Comparison of ENCODE assay signal across 23 cellular contexts in genomic region chr5:135058326-135058725, GRCh38. TPM values are rescaled to one million over a fixed set of nuclear protein-coding genes. Genes with fewer than 3 reads are reported as not detected.
DNase-seq lines count a peak whose midpoint lies in the region; ATAC-seq, FAIRE-seq and TF ChIP-seq lines count a peak whose summit lies in the region.
"Had no signal": no experiment of that assay in that cellular context is flagged by ENCODE, and none has a peak within 500 bp of the region (broad histone marks: within the 10 kb centered on the region; RNA-seq: fewer than 3 reads in every experiment).

No MANE protein-coding gene starts in this region.

- H3K27ac Mint-ChIP-seq in stimulated activated naive B cell treated with anti-CD40 and anti-IgM and Interleukin-4, amounts not matched to agents 10 μg/mL and 1 μg/mL and 100 μg/mL, for 72 hours, result no peak overlapping the region
- H3K27ac Mint-ChIP-seq: CD8-positive, alpha-beta memory T cell; HFFc6; T-cell had no signal

- no peaks in the 10 kb centered on the region for H3K36me3 Mint-ChIP-seq in stimulated activated naive B cell treated with anti-CD40 and anti-IgM and Interleukin-4, amounts not matched to agents 10 μg/mL and 1 μg/mL and 100 μg/mL, for 72 hours
- H3K36me3 Mint-ChIP-seq: CD8-positive, alpha-beta memory T cell; T-cell had no signal

- H3K9me2 ChIP-seq in MM.1S (replicated peaks; ENCODE audit: insufficient read depth, low read length), result no peaks in the 10 kb centered on the region

- intact Hi-C loops in kidney (cut with DNase I), result no loop called here

- H3K4me3 ChIP-seq in Jurkat, Clone E6-1 (ENCODE audit: low read length), result no peak overlapping the region
- no peak overlapping the region for H3K4me3 ChIP-seq in kidney (ENCODE audit: low read length in 2 of 2)
- no peak overlapping the region for H3K4me3 ChIP-seq in MM.1S (ENCODE audit: low read length)

- H3K9me3 ChIP-seq in kidney (ENCODE audit: control insufficient read depth in 1 of 2, low read length in 2 of 2), result no peaks in the 10 kb centered on the region
- H3K9me3 ChIP-seq in MM.1S (replicated peaks; ENCODE audit: insufficient read depth, low read length), result no peaks in the 10 kb centered on the region

- H3K4me3 Mint-ChIP-seq in stimulated activated naive B cell treated with anti-CD40 and anti-IgM and Interleukin-4, amounts not matched to agents 10 μg/mL and 1 μg/mL and 100 μg/mL, for 72 hours, result no peak overlapping the region
- H3K4me3 Mint-ChIP-seq: CD8-positive, alpha-beta memory T cell; HFFc6; T-cell had no signal

- H3K27me3 Mint-ChIP-seq in stimulated activated naive B cell treated with anti-CD40 and anti-IgM and Interleukin-4, amounts not matched to agents 10 μg/mL and 1 μg/mL and 100 μg/mL, for 72 hours, result peaks cover 38 to 54% of the 10 kb centered on the region in 2 donors

- ATAC-seq in GM19463 (IDR thresholded peaks at IDR 0.05; ENCODE audit: unreplicated experiment) (no peak), HG02981 (IDR thresholded peaks at IDR 0.05; ENCODE audit: unreplicated experiment) (no peak)
- ATAC-seq in stimulated activated naive B cell treated with anti-CD40 and anti-IgM and Interleukin-4, amounts not matched to agents 10 μg/mL and 1 μg/mL and 100 μg/mL, for 72 hours (replicated peaks), result no peak
- ATAC-seq: Panc1, T-cell had no signal

- no peaks in the 10 kb centered on the region for H3K4me1 ChIP-seq in kidney (ENCODE audit: control insufficient read depth in 1 of 2, insufficient read depth in 1 of 2, low read depth in 1 of 2, low read length in 2 of 2)
- peaks cover 13% of the 10 kb centered on the region for H3K4me1 ChIP-seq in MM.1S (ENCODE audit: low read length)

- no peaks in the 10 kb centered on the region for H3K9me3 Mint-ChIP-seq in stimulated activated naive B cell treated with anti-CD40 and anti-IgM and Interleukin-4, amounts not matched to agents 10 μg/mL and 1 μg/mL and 100 μg/mL, for 72 hours
- H3K9me3 Mint-ChIP-seq: CD8-positive, alpha-beta memory T cell; HFFc6; T-cell had no signal

- TF ChIP-seq CTCF in kidney (IDR thresholded peaks at IDR 0.05; ENCODE audit: borderline replicate concordance, extremely low read depth, insufficient read depth) (no peak), MM.1S (IDR thresholded peaks at IDR 0.05; ENCODE audit: low read length) (no peak)

- H3K36me3 ChIP-seq in kidney (ENCODE audit: control insufficient read depth in 1 of 2, insufficient read depth in 2 of 2, low read length in 2 of 2), result no peaks in the 10 kb centered on the region
- no peaks in the 10 kb centered on the region for H3K36me3 ChIP-seq in MM.1S (replicated peaks; ENCODE audit: insufficient read depth, low read length)

- DNase-seq in A172 (ENCODE audit: low spot score) (peak; percentile 27), RPMI7951 (ENCODE audit: low read depth) (peak; percentile 35), kidney (peak; percentile 32), MM.1S (no peak)
- DNase-seq in Jurkat, Clone E6-1 (ENCODE audit: low read depth, low spot score), result peak; percentile 16
- no peak for DNase-seq in stimulated activated naive B cell treated with anti-CD40 and anti-IgM and Interleukin-4, amounts not matched to agents 10 μg/mL and 1 μg/mL and 100 μg/mL, for 72 hours
- DNase-seq: CD8-positive, alpha-beta memory T cell; HFFc6; NCI-H1417; NCI-H1694 treated with DMSO at 0.1 percent for 48 hours; NCI-H2081 treated with DMSO at 0.1 percent for 48 hours; NCI-H2171 treated with DMSO at 0.1 percent for 48 hours; NCI-H446 treated with DMSO at 0.1 percent for 48 hours; NCI-H526 treated with DMSO at 0.1 percent for 48 hours; T-cell had no signal

- H4K20me1 ChIP-seq in MM.1S (ENCODE audit: insufficient read depth, low read length), result no peaks in the 10 kb centered on the region

- H2AFZ ChIP-seq in MM.1S (ENCODE audit: low read length), result no peak overlapping the region

- H3K27ac ChIP-seq in kidney (ENCODE audit: low read depth in 2 of 2, low read length in 2 of 2) (no peak overlapping the region), MM.1S (ENCODE audit: low read length) (no peak overlapping the region)
- H3K27ac ChIP-seq: C4-2B had no signal

- peaks cover 13% of the 10 kb centered on the region in 2 donors for H3K4me1 Mint-ChIP-seq in stimulated activated naive B cell treated with anti-CD40 and anti-IgM and Interleukin-4, amounts not matched to agents 10 μg/mL and 1 μg/mL and 100 μg/mL, for 72 hours

- no peaks in the 10 kb centered on the region for H3K79me2 ChIP-seq in MM.1S (ENCODE audit: low read length)

- H3F3A ChIP-seq in MM.1S (ENCODE audit: insufficient read depth, low read length), result peaks cover 4% of the 10 kb centered on the region; the same call in 1 of the 2 replicates

- no peak overlapping the region for H3K4me2 ChIP-seq in MM.1S (ENCODE audit: low read depth, low read length)

- no peak for FAIRE-seq in kidney (lab: Jason Lieb, UNC)
- FAIRE-seq: A204.1, D721Med, HTR-8/SVneo had no signal

- no peaks in the 10 kb centered on the region for H3K27me3 ChIP-seq in MM.1S (replicated peaks; ENCODE audit: insufficient read depth, low read length)

- H3K9ac ChIP-seq in kidney (ENCODE audit: low read length in 2 of 2) (no peak overlapping the region), MM.1S (ENCODE audit: low read length) (no peak overlapping the region)

RNA-seq across cellular contexts. Expression of gene PITX1, which starts 24.3 kb away (rescaled TPM):
- total RNA-seq in A172 (2014; rRNA removed; shearing (Covaris generic)), result 43.7 and 49.3 TPM in 2 replicates
- polyA plus RNA-seq in Jurkat, Clone E6-1 (2012; ENCODE audit: insufficient read depth, insufficient read length), result 18.9 TPM
- total RNA-seq in RPMI7951 (2014; rRNA removed; shearing (Covaris generic)), result 0.49 TPM in 1 of 2 replicates, not detected in the other
- not detected for total RNA-seq in kidney
- not detected for polyA plus RNA-seq in kidney (ENCODE audit: insufficient read depth, low read depth, low replicate concordance)
- total RNA-seq: CD8-positive, alpha-beta memory T cell; H7 had no signal
- polyA plus RNA-seq: CD8-positive, alpha-beta memory T cell had no signal

Comparison
In these comparisons a context has a peak if more than half of its experiments do, and no peak if none do; other contexts are left out.
1. DNase-seq: peak in A172 (single experiment), Jurkat, Clone E6-1 (single experiment), RPMI7951 (single experiment) and kidney (single experiment); none in MM.1S (single experiment) and stimulated activated naive B cell treated with anti-CD40 and anti-IgM and Interleukin-4, amounts not matched to agents 10 μg/mL and 1 μg/mL and 100 μg/mL, for 72 hours (single experiment).
2. RNA of gene PITX1, which starts 24.3 kb away (total RNA-seq): 43.7 to 49.3 TPM in A172; not detected in kidney (single experiment) and 0.49 TPM in RPMI7951; every median in the first group is over 10 times any median in the second.